In genomic region chr2:227921648-227922047, GRCh38 we compare ENCODE assay signal across 30 cellular contexts. TPM values are rescaled to one million over a fixed set of nuclear protein-coding genes. Genes with fewer than 3 reads are reported as not detected.
"Had no signal": no experiment of that assay in that cellular context is flagged by ENCODE, and none has a peak within 500 bp of the region (broad histone marks: within the 10 kb centered on the region; RNA-seq: fewer than 3 reads in every experiment).

No MANE protein-coding gene starts in this region.

- H3K4me1 ChIP-seq: left ventricle myocardium inferior, parathyroid adenoma, right atrium auricular region, right lobe of liver, suprapubic skin, tibial artery, upper lobe of left lung had no signal

- H3K27ac Mint-ChIP-seq: immature natural killer cell; mesothelial cell of epicardium; naive thymus-derived CD8-positive, alpha-beta T cell; nephron; progenitor cell of endocrine pancreas; stimulated activated naive B cell treated with anti-CD40 and anti-IgM and Interleukin-4, amounts not matched to agents 10 μg/mL and 1 μg/mL and 100 μg/mL, for 72 hours had no signal

- H3K9me3 ChIP-seq: right atrium auricular region, right lobe of liver, suprapubic skin, thoracic aorta, tibial artery, upper lobe of left lung had no signal

- H3K27ac ChIP-seq: left ventricle myocardium inferior, parathyroid adenoma, right atrium auricular region, right lobe of liver, suprapubic skin, thoracic aorta, tibial artery, upper lobe of left lung had no signal

- H3K36me3 Mint-ChIP-seq: immature natural killer cell; mesothelial cell of epicardium; naive thymus-derived CD8-positive, alpha-beta T cell; stimulated activated naive B cell treated with anti-CD40 and anti-IgM and Interleukin-4, amounts not matched to agents 10 μg/mL and 1 μg/mL and 100 μg/mL, for 72 hours had no signal

- DNase-seq: head of caudate nucleus; hypothalamus; immature natural killer cell; kidney; left ventricle myocardium inferior; mesendoderm; naive thymus-derived CD8-positive, alpha-beta T cell; nucleus accumbens; right lobe of liver; stimulated activated CD4-positive, alpha-beta T cell treated with anti-CD3 and anti-CD28 coated beads, Interleukin-12 subunit alpha, Interleukin-12 subunit beta, amount 100 ng/mL, for 4 hours; stimulated activated CD4-positive, alpha-beta T cell treated with anti-CD3 and anti-CD28 coated beads, Interleukin-15, amount 100 ng/mL, for 24 hours; stimulated activated CD4-positive, alpha-beta T cell treated with anti-CD3 and anti-CD28 coated beads, Interleukin-2, amount 100 ng/mL, for 24 hours; stimulated activated CD4-positive, alpha-beta T cell treated with anti-CD3 and anti-CD28 coated beads, Interleukin-4, amount 100 ng/mL, for 1 hour; stimulated activated naive B cell treated with anti-CD40 and anti-IgM and Interleukin-4, amounts not matched to agents 10 μg/mL and 1 μg/mL and 100 μg/mL, for 72 hours; stimulated activated naive CD8-positive, alpha-beta T cell treated with anti-CD3 and anti-CD28 coated beads, Interleukin-15, Interleukin-2, amounts not matched to agents 100 U/mL and 50 U/mL, for 24 hours; tibial artery; upper lobe of left lung had no signal

- H3K27me3 ChIP-seq: right atrium auricular region, right lobe of liver, suprapubic skin, tibial artery, upper lobe of left lung had no signal

- H3K4me1 Mint-ChIP-seq: immature natural killer cell; mesothelial cell of epicardium; naive thymus-derived CD8-positive, alpha-beta T cell; nephron; neural crest cell; stimulated activated naive B cell treated with anti-CD40 and anti-IgM and Interleukin-4, amounts not matched to agents 10 μg/mL and 1 μg/mL and 100 μg/mL, for 72 hours had no signal

- H3K4me3 Mint-ChIP-seq: immature natural killer cell; mesothelial cell of epicardium; naive thymus-derived CD8-positive, alpha-beta T cell; nephron; neural crest cell; stimulated activated naive B cell treated with anti-CD40 and anti-IgM and Interleukin-4, amounts not matched to agents 10 μg/mL and 1 μg/mL and 100 μg/mL, for 72 hours had no signal

- FAIRE-seq: islet of Langerhans, kidney, urothelium cell line had no signal

- H3K27me3 Mint-ChIP-seq: stimulated activated naive B cell treated with anti-CD40 and anti-IgM and Interleukin-4, amounts not matched to agents 10 μg/mL and 1 μg/mL and 100 μg/mL, for 72 hours had no signal

- H3K9me3 Mint-ChIP-seq: stimulated activated naive B cell treated with anti-CD40 and anti-IgM and Interleukin-4, amounts not matched to agents 10 μg/mL and 1 μg/mL and 100 μg/mL, for 72 hours had no signal

- H3K36me3 ChIP-seq: left ventricle myocardium inferior, right atrium auricular region, right lobe of liver, suprapubic skin, thoracic aorta, tibial artery, upper lobe of left lung had no signal

- H3K4me3 ChIP-seq: left ventricle myocardium inferior, lung, right atrium auricular region, right lobe of liver, suprapubic skin, thoracic aorta, tibial artery, upper lobe of left lung had no signal

- ATAC-seq: naive thymus-derived CD8-positive, alpha-beta T cell; right lobe of liver; stimulated activated naive B cell treated with anti-CD40 and anti-IgM and Interleukin-4, amounts not matched to agents 10 μg/mL and 1 μg/mL and 100 μg/mL, for 72 hours; stimulated activated naive CD8-positive, alpha-beta T cell treated with anti-CD3 and anti-CD28 coated beads, Interleukin-15, Interleukin-2, amounts not matched to agents 100 U/mL and 50 U/mL, for 24 hours had no signal

RNA-seq across cellular contexts. Expression of gene DAW1, which starts 50.2 kb away (rescaled TPM):
- total RNA-seq: mesothelial cell of epicardium; mononuclear cell; naive thymus-derived CD8-positive, alpha-beta T cell; neural crest cell; progenitor cell of endocrine pancreas; right lobe of liver; skeletal muscle tissue had no signal
- polyA plus RNA-seq: immature natural killer cell; naive thymus-derived CD8-positive, alpha-beta T cell had no signal
